Comparison of ENCODE assay signal across 8 cellular contexts in genomic region chr6:35297541-35298481, GRCh38. TPM values are rescaled to one million over a fixed set of nuclear protein-coding genes. Genes with fewer than 3 reads are reported as not detected.
A peak's percentile ranks its signal among the peaks of the same experiment; 100 is the strongest.
DNase-seq lines count a peak whose midpoint lies in the region; TF ChIP-seq lines count a peak whose summit lies in the region.

DEF6 (plus strand) TSS chr6:35297818; CDS start chr6:35297857, 39 bp downstream.

- H3K27ac ChIP-seq in SU-DHL-6 (ENCODE audit: low read depth, low read length) (peak within 1 kb of the TSS; percentile 76), right atrium auricular region (peak within 1 kb of the TSS in 1 of 2 donors; percentile 45)

- no peaks in the 10 kb centered on the region for H3K9me2 ChIP-seq in SU-DHL-6 (replicated peaks; ENCODE audit: insufficient read depth, low read length)

- DNase-seq in GM06990 (ENCODE audit: extremely low read depth, insufficient read length) (peak; percentile 90), HFF-Myc (ENCODE audit: extremely low read depth, low read depth) (peak; percentile 65), NCI-H1092 (lab: John Stamatoyannopoulos, UW) (peak; percentile 44), right atrium auricular region (ENCODE audit: low spot score) (peak; percentile 83), retinal pigment epithelial cell (ENCODE audit: low read depth) (peak; percentile 34), H4 (ENCODE audit: low spot score) (no peak)
- DNase-seq in activated naive CD8-positive, alpha-beta T cell treated with anti-CD3 and anti-CD28 coated beads, Interleukin-2, amount 50 U/mL, for 16 hours (ENCODE audit: low read depth, low spot score) = peak; percentile 76

- H2AFZ ChIP-seq in SU-DHL-6 (ENCODE audit: low read depth, low read length, severe bottlenecking) = peak within 1 kb of the TSS; percentile 50

- H4K20me1 ChIP-seq in SU-DHL-6 (ENCODE audit: low read depth, low read length) = no peaks in the 10 kb centered on the region

- TF ChIP-seq CTCF in GM06990 (IDR thresholded peaks at IDR 0.05; ENCODE audit: insufficient read depth, low read length, poor library complexity, severe bottlenecking) = peak; percentile 97
- TF ChIP-seq CTCF in HFF-Myc (IDR thresholded peaks at IDR 0.05; ENCODE audit: low read depth, low read length, missing control alignments) = peak; percentile 86
- peak; percentile 96 for TF ChIP-seq CTCF in SU-DHL-6 (IDR thresholded peaks at IDR 0.05; ENCODE audit: insufficient read depth, low read length, poor library complexity, severe bottlenecking)
- peak; percentile 38 to 83 for TF ChIP-seq CTCF in right atrium auricular region (IDR thresholded peaks at IDR 0.05)
- TF ChIP-seq CTCF in retinal pigment epithelial cell (conservative IDR thresholded peaks at IDR 0.05; ENCODE audit: low read depth, low read length) = peak; percentile 75

- H3K27me3 ChIP-seq in GM06990 (replicated peaks; ENCODE audit: control insufficient read depth, insufficient read depth, low read length) = no peaks in the 10 kb centered on the region
- H3K27me3 ChIP-seq in SU-DHL-6 (ENCODE audit: low read length) = no peaks in the 10 kb centered on the region
- H3K27me3 ChIP-seq in right atrium auricular region = no peaks in the 10 kb centered on the region

- peaks cover 38% of the 10 kb centered on the region for H3F3A ChIP-seq in SU-DHL-6 (ENCODE audit: insufficient read depth)

- H3K9ac ChIP-seq in SU-DHL-6 (ENCODE audit: low read length) = peak within 1 kb of the TSS; percentile 81

- peak within 1 kb of the TSS; percentile 73 for H3K4me2 ChIP-seq in SU-DHL-6 (ENCODE audit: low read depth, low read length, poor library complexity, severe bottlenecking)

- peak within 1 kb of the TSS; percentile 85 for H3K4me3 ChIP-seq in GM06990 (replicated peaks; ENCODE audit: low read depth, low read length)
- peak within 1 kb of the TSS; percentile 56 for H3K4me3 ChIP-seq in HFF-Myc (replicated peaks; ENCODE audit: low read depth, low read length)
- H3K4me3 ChIP-seq in SU-DHL-6 (ENCODE audit: insufficient read depth, low read length, poor library complexity, severe bottlenecking) = peak within 1 kb of the TSS; percentile 70
- peak within 1 kb of the TSS; percentile 23 to 40 for H3K4me3 ChIP-seq in right atrium auricular region
- H3K4me3 ChIP-seq in retinal pigment epithelial cell (ENCODE audit: low read length) = no peak within 1 kb of the TSS

- peaks cover 22% of the 10 kb centered on the region for H3K79me2 ChIP-seq in SU-DHL-6 (ENCODE audit: insufficient read depth, low read length)

- peaks cover 0 to 18% of the 10 kb centered on the region in 2 donors for H3K4me1 ChIP-seq in right atrium auricular region

- H3K36me3 ChIP-seq in GM06990 (ENCODE audit: control insufficient read depth, insufficient read depth, low read length) = peaks cover 14% of the 10 kb centered on the region
- H3K36me3 ChIP-seq in SU-DHL-6 (ENCODE audit: low read length) = no peaks in the 10 kb centered on the region
- H3K36me3 ChIP-seq in right atrium auricular region = peaks cover 15% of the 10 kb centered on the region

- H3K9me3 ChIP-seq in SU-DHL-6 (ENCODE audit: insufficient read depth, low read length) (no peaks in the 10 kb centered on the region), right atrium auricular region (no peaks in the 10 kb centered on the region)

RNA-seq across cellular contexts. Expression of gene DEF6, which starts in this region (rescaled TPM):
- 1 to 10 TPM; 1.4 to 2.2 TPM for total RNA-seq in right atrium auricular region
- 0.16 and 0.43 TPM in 2 replicates for total RNA-seq in H4 (2014; rRNA removed; shearing (Covaris generic))
